ENCODE assay signal across 24 cellular contexts in genomic region chr20:26169506-26169905, GRCh38.
DNase-seq lines count a peak whose midpoint lies in the region; TF ChIP-seq lines count a peak whose summit lies in the region.
"Had no signal": no experiment of that assay in that cellular context is flagged by ENCODE, and none has a peak within 500 bp of the region (broad histone marks: within the 10 kb centered on the region; RNA-seq: fewer than 3 reads in every experiment).

No MANE protein-coding gene starts in this region.

- H2AFZ ChIP-seq in SK-N-SH (ENCODE audit: low read depth): peak overlapping the region; percentile 31; the same call in 1 of the 2 replicates
- H2AFZ ChIP-seq in smooth muscle cell (ENCODE audit: low read depth): peak overlapping the region; percentile 42
- H2AFZ ChIP-seq in MM.1S (ENCODE audit: low read length): no peak overlapping the region
- H2AFZ ChIP-seq: GM23338 had no signal

- TF ChIP-seq CTCF in SK-N-SH (IDR thresholded peaks at IDR 0.05) (no peak), foreskin fibroblast (IDR thresholded peaks at IDR 0.05; ENCODE audit: low read depth, low read length) (no peak), smooth muscle cell (IDR thresholded peaks at IDR 0.05; ENCODE audit: borderline replicate concordance, insufficient read depth, poor library complexity, severe bottlenecking) (no peak), MM.1S (IDR thresholded peaks at IDR 0.05; ENCODE audit: low read length) (no peak)

- no peaks in the 10 kb centered on the region for H3K27me3 ChIP-seq in SK-N-SH (ENCODE audit: insufficient read depth)
- H3K27me3 ChIP-seq in smooth muscle cell (ENCODE audit: low read depth): no peaks in the 10 kb centered on the region
- H3K27me3 ChIP-seq in MM.1S (replicated peaks; ENCODE audit: insufficient read depth, low read length): no peaks in the 10 kb centered on the region
- H3K27me3 ChIP-seq: adrenal gland, transverse colon had no signal

- H4K20me1 ChIP-seq in SK-N-SH (ENCODE audit: insufficient read depth) (no peaks in the 10 kb centered on the region), smooth muscle cell (ENCODE audit: low read depth) (no peaks in the 10 kb centered on the region), MM.1S (ENCODE audit: insufficient read depth, low read length) (no peaks in the 10 kb centered on the region)

- POLR2A ChIA-PET in SK-N-SH (lab: Yijun Ruan, JAX): no interaction called here

- TF ChIP-seq EP300 in SK-N-SH (IDR thresholded peaks at IDR 0.05; ENCODE audit: borderline replicate concordance in 1 of 2, low read depth in 1 of 2, low read length in 1 of 2): peak in 1 of 2 experiments; percentile 56; a peak in 1 of 4 replicates

- DNase-seq in ELR (ENCODE audit: low read depth) (peak; percentile 72), SK-N-SH (no peak), foreskin fibroblast (peak; percentile 11 to 33), smooth muscle cell (lab: John Stamatoyannopoulos, UW; ENCODE audit: unreplicated experiment) (no peak), substantia nigra (lab: John Stamatoyannopoulos, UW) (no peak), HuH-7 (ENCODE audit: low spot score) (no peak), MM.1S (no peak)
- DNase-seq: activated CD4-positive, alpha-beta T cell treated with anti-CD3 and anti-CD28 coated beads, Interleukin-2, amount 50 U/mL, for 4 hours; activated gamma-delta T cell; adrenal gland; COR-L47; KG1; left cardiac atrium; mesendoderm; NCI-H1048; NCI-H187 treated with DMSO at 0.1 percent for 48 hours; NCI-H345; PC-3; posterior cingulate gyrus; stimulated activated naive CD8-positive, alpha-beta T cell treated with anti-CD3 and anti-CD28 coated beads, Interleukin-15, Interleukin-2, amounts not matched to agents 100 U/mL and 50 U/mL, for 24 hours; T-helper 2 cell; transverse colon; WERI-Rb-1 had no signal

- H3K4me2 ChIP-seq in SK-N-SH (peak overlapping the region; percentile 18; the same call in 1 of the 2 replicates), smooth muscle cell (peak overlapping the region; percentile 66), MM.1S (ENCODE audit: low read depth, low read length) (no peak overlapping the region)
- H3K4me2 ChIP-seq: GM23338 had no signal

- no peaks in the 10 kb centered on the region for H3K9me2 ChIP-seq in SK-N-SH
- H3K9me2 ChIP-seq in MM.1S (replicated peaks; ENCODE audit: insufficient read depth, low read length): no peaks in the 10 kb centered on the region

- TF ChIP-seq RAD21 in SK-N-SH (IDR thresholded peaks at IDR 0.05; ENCODE audit: low read length): no peak

- H3K4me1 ChIP-seq in SK-N-SH (ENCODE audit: control insufficient read depth in 1 of 2, insufficient read depth in 2 of 2, low read depth in 1 of 2, low read length in 1 of 2) (peaks cover 0 to 27% of the 10 kb centered on the region in 2 experiments; a peak in 3 of 4 replicates), smooth muscle cell (ENCODE audit: low read depth) (peaks cover 8% of the 10 kb centered on the region), MM.1S (ENCODE audit: low read length) (no peaks in the 10 kb centered on the region)
- H3K4me1 ChIP-seq: adrenal gland, transverse colon had no signal

- no peaks in the 10 kb centered on the region for H3K9me3 ChIP-seq in SK-N-SH
- H3K9me3 ChIP-seq in smooth muscle cell (replicated peaks; ENCODE audit: low read depth): no peaks in the 10 kb centered on the region
- no peaks in the 10 kb centered on the region for H3K9me3 ChIP-seq in MM.1S (replicated peaks; ENCODE audit: insufficient read depth, low read length)
- H3K9me3 ChIP-seq: adrenal gland, transverse colon had no signal

- no peaks in the 10 kb centered on the region for H3K79me2 ChIP-seq in SK-N-SH (ENCODE audit: insufficient read depth)
- no peaks in the 10 kb centered on the region for H3K79me2 ChIP-seq in smooth muscle cell (ENCODE audit: low read depth)
- no peaks in the 10 kb centered on the region for H3K79me2 ChIP-seq in MM.1S (ENCODE audit: low read length)

- H3K27ac ChIP-seq in SK-N-SH (ENCODE audit: low read depth in 2 of 2, low read length in 1 of 2) (peak overlapping the region; percentile 80 to 81; a peak in 3 of 4 replicates), smooth muscle cell (ENCODE audit: low read depth) (peak overlapping the region; percentile 73), substantia nigra (ENCODE audit: low read depth, low read length, poor library complexity, severe bottlenecking) (no peak overlapping the region), MM.1S (ENCODE audit: low read length) (no peak overlapping the region)
- H3K27ac ChIP-seq: adrenal gland, transverse colon, WERI-Rb-1 had no signal

- 18% methylated on average over 2 of the region's 2 CpGs for WGBS in SK-N-SH (ENCODE audit: low lambda C conversion rate)
- 14% methylated on average over 2 of the region's 2 CpGs for WGBS in smooth muscle cell (ENCODE audit: low lambda C conversion rate)

- H3K9ac ChIP-seq in SK-N-SH (no peak overlapping the region; the same call in 1 of the 2 replicates), smooth muscle cell (ENCODE audit: low read depth) (peak overlapping the region; percentile 16), MM.1S (ENCODE audit: low read length) (no peak overlapping the region)

- no peaks in the 10 kb centered on the region for H3K36me3 ChIP-seq in SK-N-SH (replicated peaks in 1 of 2; ENCODE audit: control insufficient read depth in 1 of 2, insufficient read depth in 2 of 2, low read length in 1 of 2)
- no peaks in the 10 kb centered on the region for H3K36me3 ChIP-seq in smooth muscle cell (ENCODE audit: low read depth)
- H3K36me3 ChIP-seq in MM.1S (replicated peaks; ENCODE audit: insufficient read depth, low read length): no peaks in the 10 kb centered on the region
- H3K36me3 ChIP-seq: adrenal gland, transverse colon, WERI-Rb-1 had no signal

- peaks cover 29% of the 10 kb centered on the region for H3F3A ChIP-seq in SK-N-SH (replicated peaks; ENCODE audit: insufficient read depth)
- H3F3A ChIP-seq in smooth muscle cell (ENCODE audit: low read depth): no peaks in the 10 kb centered on the region
- no peaks in the 10 kb centered on the region for H3F3A ChIP-seq in MM.1S (ENCODE audit: insufficient read depth, low read length)

- H3K4me3 ChIP-seq in SK-N-SH (ENCODE audit: low read depth in 2 of 2, low read length in 1 of 2) (no peak overlapping the region), foreskin fibroblast (ENCODE audit: low read depth in 1 of 2, low read length in 2 of 2) (no peak overlapping the region), smooth muscle cell (no peak overlapping the region), MM.1S (ENCODE audit: low read length) (no peak overlapping the region)
- H3K4me3 ChIP-seq: adrenal gland, GM23338, transverse colon had no signal

- CTCF ChIA-PET in SK-N-SH (lab: Yijun Ruan, JAX): no interaction called here

TF ChIP-seq in SK-N-SH, 30 proteins besides CTCF, POLR2A, EP300 and RAD21 (continues in another document):
- TF ChIP-seq IRF3 (IDR thresholded peaks at IDR 0.05; ENCODE audit: low read depth, low read length) (no peak), GATA2 (CRISPR knock-in tag; IDR thresholded peaks at IDR 0.05) (no peak), EZH2phosphoT487 (IDR thresholded peaks at IDR 0.05; ENCODE audit: borderline replicate concordance, low read depth) (no peak), YY1 (IDR thresholded peaks at IDR 0.05; ENCODE audit: low read depth) (0 out of 2 replicates have a peak, but pooled peaks have one; percentile 20), RXRA (IDR thresholded peaks at IDR 0.05; ENCODE audit: borderline replicate concordance, low read depth) (no peak; the same call in 1 of the 2 replicates), FOXJ3 (CRISPR knock-in tag; IDR thresholded peaks at IDR 0.05) (no peak), ELF1 (IDR thresholded peaks at IDR 0.05) (no peak), MXI1 (IDR thresholded peaks at IDR 0.05; ENCODE audit: low read depth, low read length) (no peak), PBX3 (IDR thresholded peaks at IDR 0.05) (peak; percentile 87), SIN3A (IDR thresholded peaks at IDR 0.05; ENCODE audit: borderline replicate concordance, low read depth, low read length) (no peak), POLR2AphosphoS5 (IDR thresholded peaks at IDR 0.05; ENCODE audit: low read depth, low read length) (no peak), TCF12 (IDR thresholded peaks at IDR 0.05) (peak; percentile 58), RCOR1 (IDR thresholded peaks at IDR 0.05; ENCODE audit: low read length) (no peak), TEAD4 (IDR thresholded peaks at IDR 0.05; ENCODE audit: borderline replicate concordance, insufficient read depth) (peak; percentile 55; the same call in 1 of the 2 replicates), FOXM1 (IDR thresholded peaks at IDR 0.05; ENCODE audit: low read depth) (0 out of 2 replicates have a peak, but pooled peaks have one; percentile 39), TAF1 (IDR thresholded peaks at IDR 0.05; ENCODE audit: borderline replicate concordance, low read depth, low read length) (no peak), GABPA (IDR thresholded peaks at IDR 0.05; ENCODE audit: low read depth) (no peak)

Comparison
In these comparisons a context has a peak if more than half of its experiments do, and no peak if none do; other contexts are left out.
1. DNase-seq: peak in ELR (single experiment) and foreskin fibroblast (2 of 2); none in SK-N-SH (single experiment), smooth muscle cell (single experiment), substantia nigra (0 of 49), HuH-7 (single experiment) and MM.1S (single experiment).
2. H3K27ac ChIP-seq: peak in SK-N-SH (2 of 2) and smooth muscle cell (single experiment); none in substantia nigra (single experiment) and MM.1S (single experiment).